ENCODE assay signal across 1 cellular context in the genomic region with DNA sequence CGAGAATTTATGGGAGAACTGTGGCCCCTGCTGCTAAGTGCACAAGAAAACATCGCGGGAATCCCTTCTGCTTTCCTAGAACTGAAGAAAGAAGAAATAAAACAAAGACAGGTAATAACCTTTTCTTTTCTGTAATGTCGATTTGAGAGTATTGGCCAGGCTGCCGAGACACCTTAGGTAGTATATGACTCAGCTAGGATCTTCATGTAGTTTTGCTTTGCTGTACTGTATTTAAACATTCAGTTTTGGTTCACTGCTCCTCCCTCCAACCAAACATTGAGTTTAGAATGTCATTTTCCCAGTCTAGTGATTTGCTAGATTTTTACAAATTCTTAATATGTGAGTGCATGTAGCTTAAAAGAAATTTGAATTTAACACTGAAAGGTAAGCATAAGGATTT.
TF ChIP-seq lines count a peak whose summit lies in the region.

No MANE protein-coding gene starts in this region.

TF ChIP-seq in GM12878, 131 proteins besides CTCF, POLR2A, EP300 and RAD21:
- no peak for TF ChIP-seq FOXK2 (IDR thresholded peaks at IDR 0.05)
- TF ChIP-seq, protein P1, sequence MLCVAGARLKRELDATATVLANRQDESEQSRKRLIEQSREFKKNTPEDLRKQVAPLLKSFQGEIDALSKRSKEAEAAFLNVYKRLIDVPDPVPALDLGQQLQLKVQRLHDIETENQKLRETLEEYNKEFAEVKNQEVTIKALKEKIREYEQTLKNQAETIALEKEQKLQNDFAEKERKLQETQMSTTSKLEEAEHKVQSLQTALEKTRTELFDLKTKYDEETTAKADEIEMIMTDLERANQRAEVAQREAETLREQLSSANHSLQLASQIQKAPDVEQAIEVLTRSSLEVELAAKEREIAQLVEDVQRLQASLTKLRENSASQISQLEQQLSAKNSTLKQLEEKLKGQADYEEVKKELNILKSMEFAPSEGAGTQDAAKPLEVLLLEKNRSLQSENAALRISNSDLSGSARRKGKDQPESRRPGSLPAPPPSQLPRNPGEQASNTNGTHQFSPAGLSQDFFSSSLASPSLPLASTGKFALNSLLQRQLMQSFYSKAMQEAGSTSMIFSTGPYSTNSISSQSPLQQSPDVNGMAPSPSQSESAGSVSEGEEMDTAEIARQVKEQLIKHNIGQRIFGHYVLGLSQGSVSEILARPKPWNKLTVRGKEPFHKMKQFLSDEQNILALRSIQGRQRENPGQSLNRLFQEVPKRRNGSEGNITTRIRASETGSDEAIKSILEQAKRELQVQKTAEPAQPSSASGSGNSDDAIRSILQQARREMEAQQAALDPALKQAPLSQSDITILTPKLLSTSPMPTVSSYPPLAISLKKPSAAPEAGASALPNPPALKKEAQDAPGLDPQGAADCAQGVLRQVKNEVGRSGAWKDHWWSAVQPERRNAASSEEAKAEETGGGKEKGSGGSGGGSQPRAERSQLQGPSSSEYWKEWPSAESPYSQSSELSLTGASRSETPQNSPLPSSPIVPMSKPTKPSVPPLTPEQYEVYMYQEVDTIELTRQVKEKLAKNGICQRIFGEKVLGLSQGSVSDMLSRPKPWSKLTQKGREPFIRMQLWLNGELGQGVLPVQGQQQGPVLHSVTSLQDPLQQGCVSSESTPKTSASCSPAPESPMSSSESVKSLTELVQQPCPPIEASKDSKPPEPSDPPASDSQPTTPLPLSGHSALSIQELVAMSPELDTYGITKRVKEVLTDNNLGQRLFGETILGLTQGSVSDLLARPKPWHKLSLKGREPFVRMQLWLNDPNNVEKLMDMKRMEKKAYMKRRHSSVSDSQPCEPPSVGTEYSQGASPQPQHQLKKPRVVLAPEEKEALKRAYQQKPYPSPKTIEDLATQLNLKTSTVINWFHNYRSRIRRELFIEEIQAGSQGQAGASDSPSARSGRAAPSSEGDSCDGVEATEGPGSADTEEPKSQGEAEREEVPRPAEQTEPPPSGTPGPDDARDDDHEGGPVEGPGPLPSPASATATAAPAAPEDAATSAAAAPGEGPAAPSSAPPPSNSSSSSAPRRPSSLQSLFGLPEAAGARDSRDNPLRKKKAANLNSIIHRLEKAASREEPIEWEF (IDR thresholded peaks at IDR 0.05; ENCODE audit: insufficient replicate concordance, low read depth, low read length) = no peak
- no peak for TF ChIP-seq YBX1 (IDR thresholded peaks at IDR 0.05)
- TF ChIP-seq CBFB (IDR thresholded peaks at IDR 0.05; ENCODE audit: low read depth) = no peak
- no peak for TF ChIP-seq ZBTB40 (IDR thresholded peaks at IDR 0.05; ENCODE audit: borderline replicate concordance)
- TF ChIP-seq POLR2AphosphoS2 (IDR thresholded peaks at IDR 0.05; ENCODE audit: low read depth, low read length) = no peak
- TF ChIP-seq SMC3 (IDR thresholded peaks at IDR 0.05; ENCODE audit: borderline replicate concordance, low read length) = no peak
